ENCODE assay signal across 20 cellular contexts in genomic region chr2:112257575-112257974, GRCh38. TPM values are rescaled to one million over a fixed set of nuclear protein-coding genes. Genes with fewer than 3 reads are reported as not detected.
DNase-seq lines count a peak whose midpoint lies in the region; ATAC-seq and TF ChIP-seq lines count a peak whose summit lies in the region.
"Had no signal": no experiment of that assay in that cellular context is flagged by ENCODE, and none has a peak within 500 bp of the region (broad histone marks: within the 10 kb centered on the region; RNA-seq: fewer than 3 reads in every experiment).

No MANE protein-coding gene starts in this region.

- no peaks in the 10 kb centered on the region for H3K27me3 ChIP-seq in kidney epithelial cell (ENCODE audit: control insufficient read depth, insufficient read depth, low read length)
- H3K27me3 ChIP-seq: BLaER1, Peyer's patch had no signal

- no peak overlapping the region for H3K4me3 ChIP-seq in kidney epithelial cell (ENCODE audit: low read depth, low read length)
- H3K4me3 ChIP-seq: BLaER1, lung, Peyer's patch, psoas muscle had no signal

- DNase-seq in CD1c-positive myeloid dendritic cell (ENCODE audit: extremely low spot score) (peak; percentile 86), HK-2 (ENCODE audit: unreplicated experiment) (peak; percentile 29), amniotic epithelial cell (ENCODE audit: low read depth) (peak; percentile 38), kidney epithelial cell (ENCODE audit: low read depth) (peak; percentile 35), NCI-H1092 (lab: John Stamatoyannopoulos, UW) (no peak), NCI-H1930 (lab: John Stamatoyannopoulos, UW) (no peak)
- DNase-seq: activated naive CD4-positive, alpha-beta T cell treated with Interleukin-2 at 50 U/mL for 16 hours; DND-41; effector memory CD4-positive, alpha-beta T cell; Kasumi-1; natural killer cell; NCI-H2029 treated with DMSO at 0.1 percent for 48 hours; Peyer's patch; psoas muscle; stimulated activated CD4-positive, alpha-beta T cell treated with anti-CD3 and anti-CD28 coated beads, Interleukin-12 subunit alpha, Interleukin-12 subunit beta, amount 100 ng/mL, for 4 hours; T-cell had no signal

- no peak for TF ChIP-seq CTCF in kidney epithelial cell (IDR thresholded peaks at IDR 0.05; ENCODE audit: insufficient read depth, low read length, poor library complexity, severe bottlenecking)

- H3K36me3 ChIP-seq in kidney epithelial cell (ENCODE audit: control insufficient read depth, insufficient read depth, low read length): no peaks in the 10 kb centered on the region
- H3K36me3 ChIP-seq: BLaER1, Peyer's patch had no signal

- no peak for ATAC-seq in GM21367 (IDR thresholded peaks at IDR 0.05; ENCODE audit: unreplicated experiment)
- ATAC-seq: natural killer cell, psoas muscle, T-cell, WTC11 had no signal

RNA-seq across cellular contexts. Expression of gene ZC3H8, which starts 2.7 kb away (rescaled TPM):
- 22.7 and 47.5 TPM in 2 replicates for total RNA-seq in kidney epithelial cell

RNA-seq across cellular contexts. Expression of gene ZC3H6, which starts 17.8 kb away (rescaled TPM):
- total RNA-seq in kidney epithelial cell: 6.6 and 8.4 TPM in 2 replicates

Comparison
In these comparisons a context has a peak if more than half of its experiments do, and no peak if none do; other contexts are left out.
1. DNase-seq: peak in CD1c-positive myeloid dendritic cell (single experiment), HK-2 (single experiment), amniotic epithelial cell (single experiment) and kidney epithelial cell (single experiment); none in NCI-H1092 (single experiment) and NCI-H1930 (0 of 2).